ENCODE assay signal across 18 cellular contexts in genomic region chr18:80112623-80113248, GRCh38. TPM values are rescaled to one million over a fixed set of nuclear protein-coding genes. Genes with fewer than 3 reads are reported as not detected.
A peak's percentile ranks its signal among the peaks of the same experiment; 100 is the strongest.
DNase-seq lines count a peak whose midpoint lies in the region; ATAC-seq, FAIRE-seq and TF ChIP-seq lines count a peak whose summit lies in the region.
"Had no signal": no experiment of that assay in that cellular context is flagged by ENCODE, and none has a peak within 500 bp of the region (broad histone marks: within the 10 kb centered on the region; RNA-seq: fewer than 3 reads in every experiment).

No MANE protein-coding gene starts in this region.

- H3K4me1 ChIP-seq in SK-N-SH (ENCODE audit: control insufficient read depth in 1 of 2, insufficient read depth in 2 of 2, low read depth in 1 of 2, low read length in 1 of 2) (peaks cover 20 to 24% of the 10 kb centered on the region in 2 experiments; a peak in 3 of 4 replicates), kidney (ENCODE audit: control insufficient read depth in 1 of 2, insufficient read depth in 1 of 2, low read depth in 1 of 2, low read length in 2 of 2) (peaks cover 4 to 17% of the 10 kb centered on the region in 2 donors), testis (peaks cover 18% of the 10 kb centered on the region)

- no peak for FAIRE-seq in kidney (lab: Jason Lieb, UNC)

- no peaks in the 10 kb centered on the region for H3K9me2 ChIP-seq in SK-N-SH

- POLR2A ChIA-PET in SK-N-SH (lab: Yijun Ruan, JAX) = no interaction called here

- H3K27ac ChIP-seq in SK-N-SH (ENCODE audit: low read depth in 2 of 2, low read length in 1 of 2) (peak overlapping the region; percentile 27 to 60; a peak in 3 of 4 replicates), kidney (ENCODE audit: low read depth in 2 of 2, low read length in 2 of 2) (peak overlapping the region; percentile 37 to 45), testis (no peak overlapping the region)
- H3K27ac ChIP-seq: stomach, upper lobe of right lung had no signal

- H3K36me3 ChIP-seq in SK-N-SH (replicated peaks in 1 of 2; ENCODE audit: control insufficient read depth in 1 of 2, insufficient read depth in 2 of 2, low read length in 1 of 2) (peaks cover 11 to 20% of the 10 kb centered on the region in 2 experiments), kidney (ENCODE audit: control insufficient read depth in 1 of 2, insufficient read depth in 2 of 2, low read length in 2 of 2) (no peaks in the 10 kb centered on the region), testis (ENCODE audit: low read depth, missing control alignments) (no peaks in the 10 kb centered on the region)

- H3K4me3 ChIP-seq in SK-N-SH (ENCODE audit: low read depth in 2 of 2, low read length in 1 of 2) (no peak overlapping the region), kidney (ENCODE audit: low read length in 2 of 2) (no peak overlapping the region), testis (no peak overlapping the region)
- H3K4me3 ChIP-seq: dorsolateral prefrontal cortex, stomach, upper lobe of right lung had no signal

- 24% methylated on average over 1 of the region's 1 CpG for WGBS in SK-N-SH (ENCODE audit: low lambda C conversion rate)
- 6 to 11% methylated on average over 1 of the region's 1 CpG for WGBS in testis, 2 donors

- peak overlapping the region; percentile 92; the same call in 1 of the 2 replicates for H3K4me2 ChIP-seq in SK-N-SH

- TF ChIP-seq RAD21 in SK-N-SH (IDR thresholded peaks at IDR 0.05; ENCODE audit: low read length) = no peak

- DNase-seq in SK-N-SH = no peak
- DNase-seq in amniotic epithelial cell (ENCODE audit: low read depth) = peak; percentile 37
- no peak for DNase-seq in kidney
- DNase-seq in testis = peak; percentile 36
- DNase-seq in NOMO-1 (lab: John Stamatoyannopoulos, UW; ENCODE audit: unreplicated experiment in 2 of 2) = no peak
- no peak for DNase-seq in NCI-H2227 (lab: John Stamatoyannopoulos, UW; ENCODE audit: unreplicated experiment)
- DNase-seq in NCI-H526 treated with DMSO at 0.1 percent for 48 hours (lab: John Stamatoyannopoulos, UW) = no peak
- DNase-seq: activated CD4-positive, alpha-beta T cell treated with anti-CD3 and anti-CD28 coated beads for 4 hours; dorsolateral prefrontal cortex; NCI-H1092; NCI-H2081; occipital lobe; stimulated activated CD4-positive, alpha-beta T cell treated with anti-CD3 and anti-CD28 coated beads, Interleukin-2, amount 100 ng/mL, for 24 hours; stomach; upper lobe of right lung had no signal

- peaks cover 81% of the 10 kb centered on the region for H4K20me1 ChIP-seq in SK-N-SH (ENCODE audit: insufficient read depth)

- ATAC-seq in SK-N-SH treated with all-trans-retinoic acid at 6 μM for 48 hours = no peak
- ATAC-seq: left lobe of liver, sciatic nerve, upper lobe of right lung had no signal

- intact Hi-C loops in kidney (cut with DNase I) (no loop called here), testis (cut with DNase I; ENCODE audit: low total_unique reads) (no loop called here)

- H3K27me3 ChIP-seq in SK-N-SH (ENCODE audit: insufficient read depth) = no peaks in the 10 kb centered on the region
- H3K27me3 ChIP-seq in testis = no peaks in the 10 kb centered on the region
- H3K27me3 ChIP-seq: dorsolateral prefrontal cortex, stomach, upper lobe of right lung had no signal

- peaks cover 7% of the 10 kb centered on the region for H3F3A ChIP-seq in SK-N-SH (replicated peaks; ENCODE audit: insufficient read depth)

- H3K9ac ChIP-seq in SK-N-SH = no peak overlapping the region
- H3K9ac ChIP-seq in kidney (ENCODE audit: low read length in 2 of 2) = no peak overlapping the region

- no peak for TF ChIP-seq EP300 in SK-N-SH (IDR thresholded peaks at IDR 0.05; ENCODE audit: borderline replicate concordance in 1 of 2, low read depth in 1 of 2, low read length in 1 of 2)

- no peaks in the 10 kb centered on the region for H3K9me3 ChIP-seq in SK-N-SH
- peaks cover 0 to 3% of the 10 kb centered on the region in 2 donors for H3K9me3 ChIP-seq in kidney (ENCODE audit: control insufficient read depth in 1 of 2, low read length in 2 of 2)
- H3K9me3 ChIP-seq in testis = no peaks in the 10 kb centered on the region
- H3K9me3 ChIP-seq: stomach, upper lobe of right lung had no signal

- H3K79me2 ChIP-seq in SK-N-SH (ENCODE audit: insufficient read depth) = peaks cover 82% of the 10 kb centered on the region

- TF ChIP-seq POLR2A in testis (IDR thresholded peaks at IDR 0.05) = no peak

- CTCF ChIA-PET in SK-N-SH (lab: Yijun Ruan, JAX) = interaction anchor here (0.8 to 1.0 kb wide), 2 partner anchors 16 to 45 kb away, joined by 3 to 4 read pairs; no protein-coding TSS in a partner anchor

- no peak overlapping the region for H2AFZ ChIP-seq in SK-N-SH (ENCODE audit: low read depth)

- TF ChIP-seq CTCF in SK-N-SH (IDR thresholded peaks at IDR 0.05) (no peak), kidney (IDR thresholded peaks at IDR 0.05; ENCODE audit: borderline replicate concordance, extremely low read depth, insufficient read depth) (no peak), testis (IDR thresholded peaks at IDR 0.05) (no peak)

TF ChIP-seq in SK-N-SH, 30 proteins besides CTCF, POLR2A, EP300 and RAD21:
- TF ChIP-seq MXI1 (IDR thresholded peaks at IDR 0.05; ENCODE audit: low read depth, low read length) (peak; percentile 11; the same call in 1 of the 2 replicates), USF2 (IDR thresholded peaks at IDR 0.05; ENCODE audit: borderline replicate concordance, low read depth, low read length) (no peak)

TF ChIP-seq in SK-N-SH treated with all-trans-retinoic acid at 6 μM for 48 hours, 23 proteins besides CTCF, POLR2A, EP300 and RAD21 (continues in another document):
- TF ChIP-seq ZFP3 (CRISPR knock-in tag; IDR thresholded peaks at IDR 0.05) (no peak), PPARA (CRISPR knock-in tag; IDR thresholded peaks at IDR 0.05; ENCODE audit: borderline replicate concordance) (no peak), ZNF565 (CRISPR knock-in tag; conservative IDR thresholded peaks at IDR 0.05; ENCODE audit: low read depth) (no peak), BACH2 (CRISPR knock-in tag; IDR thresholded peaks at IDR 0.05; ENCODE audit: borderline replicate concordance) (no peak), POU6F1 (CRISPR knock-in tag; IDR thresholded peaks at IDR 0.05; ENCODE audit: borderline replicate concordance, low read depth) (no peak), TCF4 (CRISPR knock-in tag; IDR thresholded peaks at IDR 0.05; ENCODE audit: borderline replicate concordance) (no peak), ZC3H10 (CRISPR knock-in tag; IDR thresholded peaks at IDR 0.05) (no peak), CREB5 (CRISPR knock-in tag; IDR thresholded peaks at IDR 0.05; ENCODE audit: low read depth) (no peak), ARNTL (CRISPR knock-in tag; IDR thresholded peaks at IDR 0.05; ENCODE audit: borderline replicate concordance, low read depth) (no peak), SNAI2 (CRISPR knock-in tag; IDR thresholded peaks at IDR 0.05) (no peak), ISL1 (CRISPR knock-in tag; IDR thresholded peaks at IDR 0.05) (no peak)

RNA-seq across cellular contexts. Expression of gene ADNP2, which starts 3.7 kb away (rescaled TPM):
- polyA plus RNA-seq in SK-N-SH (2012; rRNA removed) (4.3 and 4.6 TPM in 2 replicates), kidney (ENCODE audit: insufficient read depth, low read depth, low replicate concordance) (6.0 TPM), testis (ENCODE audit: insufficient read depth, low read depth, low replicate concordance) (50.0 TPM)
- 5.0 and 5.4 TPM in 2 replicates for polyA plus RNA-seq in SK-N-SH (2012; cell fraction: cytosol; rRNA removed)
- polyA plus RNA-seq in SK-N-SH (2012; cell fraction: nucleus; rRNA removed) = 10.7 and 12.3 TPM in 2 replicates
- total RNA-seq in kidney (21.1 TPM), testis (10 to 100 TPM; 56.8 to 57.7 TPM)

Comparison
In these comparisons a context has a peak if more than half of its experiments do, and no peak if none do; other contexts are left out.
1. DNase-seq: peak in amniotic epithelial cell (single experiment) and testis (single experiment); none in SK-N-SH (single experiment), kidney (single experiment), NOMO-1 (0 of 2), NCI-H2227 (single experiment) and NCI-H526 treated with DMSO at 0.1 percent for 48 hours (single experiment).
2. H3K27ac ChIP-seq: peak in SK-N-SH (2 of 2) and kidney (2 of 2); none in testis (0 of 2).